ENCODE assay signal across 20 cellular contexts in the genomic region with DNA sequence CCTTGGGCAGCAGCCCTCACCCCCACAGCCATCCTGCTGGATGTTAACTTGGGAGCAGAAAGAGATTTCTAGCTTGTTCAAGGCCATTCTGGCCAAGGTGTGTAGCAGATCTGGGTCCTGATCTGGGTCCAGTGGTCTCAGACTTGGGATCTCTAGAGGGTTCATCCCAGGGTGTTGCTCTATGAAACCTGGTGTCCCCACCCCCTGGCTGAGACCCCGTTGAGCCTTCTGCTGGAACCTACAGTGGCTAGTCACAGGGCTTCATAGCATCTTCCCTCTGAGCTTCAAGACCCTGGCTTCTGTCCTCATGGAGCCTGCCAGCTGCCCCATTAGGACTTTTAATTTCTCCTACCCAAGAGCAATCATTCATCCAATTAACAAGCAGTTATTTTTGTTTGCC.
DNase-seq lines count a peak whose midpoint lies in the region; ATAC-seq and TF ChIP-seq lines count a peak whose summit lies in the region.
"Had no signal": no experiment of that assay in that cellular context is flagged by ENCODE, and none has a peak within 500 bp of the region (broad histone marks: within the 10 kb centered on the region; RNA-seq: fewer than 3 reads in every experiment).

No MANE protein-coding gene starts in this region.

- no peak overlapping the region for H3K9ac ChIP-seq in endodermal cell (ENCODE audit: extremely low read depth, low read length, poor library complexity, severe bottlenecking)
- H3K9ac ChIP-seq: BLaER1 had no signal

- H3K36me3 Mint-ChIP-seq in endodermal cell (ENCODE audit: low read depth), result no peaks in the 10 kb centered on the region
- H3K36me3 Mint-ChIP-seq in WTC11, result no peaks in the 10 kb centered on the region
- H3K36me3 Mint-ChIP-seq: CD14-positive monocyte; CD4-positive, alpha-beta memory T cell; CD4-positive, CD25-positive, alpha-beta regulatory T cell; CD8-positive, alpha-beta memory T cell had no signal

- H3K9me3 Mint-ChIP-seq in endodermal cell (no peaks in the 10 kb centered on the region), WTC11 (no peaks in the 10 kb centered on the region)
- H3K9me3 Mint-ChIP-seq: CD4-positive, alpha-beta memory T cell; CD8-positive, alpha-beta memory T cell had no signal

- no peak overlapping the region for H3K4me3 ChIP-seq in WERI-Rb-1 (ENCODE audit: low read depth, low read length)
- H3K4me3 ChIP-seq in endodermal cell (ENCODE audit: low read length), result no peak overlapping the region
- H3K4me3 ChIP-seq: BLaER1 had no signal

- H3K27me3 ChIP-seq in WERI-Rb-1 (ENCODE audit: insufficient read depth, low read depth, severe bottlenecking) (no peaks in the 10 kb centered on the region), endodermal cell (ENCODE audit: control insufficient read depth, insufficient read depth, low read length, poor library complexity, severe bottlenecking) (peaks cover 7% of the 10 kb centered on the region)
- H3K27me3 ChIP-seq: BE2C, BLaER1 had no signal

- H3K4me1 ChIP-seq in endodermal cell (ENCODE audit: control insufficient read depth, insufficient read depth, low read length), result peaks cover 9% of the 10 kb centered on the region
- H3K4me1 ChIP-seq: BE2C had no signal

- intact Hi-C loops in cardiac septum (cut with DNase I), result no loop called here
- intact Hi-C loops in Right ventricle myocardium superior (cut with DNase I), result no loop called here

- CTCF ChIA-PET in WTC11 (lab: Charles Lee), result interaction anchor here (1.1 kb wide), 2 partner anchors 65 to 219 kb away, joined by 3 to 4 read pairs; a partner anchor contains a TSS

- H3K27me3 Mint-ChIP-seq in endodermal cell (ENCODE audit: insufficient read depth), result peaks cover 2% of the 10 kb centered on the region
- no peaks in the 10 kb centered on the region for H3K27me3 Mint-ChIP-seq in WTC11 (ENCODE audit: low read depth)
- H3K27me3 Mint-ChIP-seq: CD4-positive, CD25-positive, alpha-beta regulatory T cell had no signal

- H3K27ac Mint-ChIP-seq in endodermal cell, result no peak overlapping the region
- no peak overlapping the region for H3K27ac Mint-ChIP-seq in WTC11
- H3K27ac Mint-ChIP-seq: CD14-positive monocyte; CD4-positive, alpha-beta memory T cell; CD8-positive, alpha-beta memory T cell had no signal

- H3K4me3 Mint-ChIP-seq in endodermal cell, result no peak overlapping the region
- no peak overlapping the region for H3K4me3 Mint-ChIP-seq in WTC11
- H3K4me3 Mint-ChIP-seq: CD14-positive monocyte; CD4-positive, alpha-beta memory T cell; CD4-positive, CD25-positive, alpha-beta regulatory T cell; CD8-positive, alpha-beta memory T cell had no signal

- H3K27ac ChIP-seq in WERI-Rb-1 (peak overlapping the region; percentile 18; the same call in 1 of the 2 replicates), endodermal cell (ENCODE audit: low read depth, low read length) (no peak overlapping the region)
- H3K27ac ChIP-seq: BLaER1 had no signal

- 73 to 97% methylated on average over 1 of the region's 1 CpG for WGBS in endodermal cell (ENCODE audit: insufficient coverage in 1 of 2, insufficient read length in 1 of 2), 2 experiments

- TF ChIP-seq CTCF in WERI-Rb-1 (IDR thresholded peaks at IDR 0.05; ENCODE audit: low read depth, low read length), result no peak
- no peak for TF ChIP-seq CTCF in endodermal cell (conservative IDR thresholded peaks at IDR 0.05)
- no peak for TF ChIP-seq CTCF in WTC11 (IDR thresholded peaks at IDR 0.05)

- DNase-seq in cardiac septum (ENCODE audit: low spot score), result peak; percentile 49
- DNase-seq in Right ventricle myocardium superior, result no peak
- DNase-seq in WERI-Rb-1, result peak; percentile 51
- DNase-seq in endodermal cell, result peak; percentile 37
- no peak for DNase-seq in WTC11 (ENCODE audit: low spot score)
- no peak for DNase-seq in EL
- DNase-seq: 8988T; ACHN; BE2C; CD4-positive, alpha-beta memory T cell; CD4-positive, CD25-positive, alpha-beta regulatory T cell; CD8-positive, alpha-beta memory T cell; COR-L47; DMS153; DMS53; DND-41; GF-D8 had no signal

- POLR2A ChIA-PET in WTC11 (lab: Charles Lee), result no interaction called here

- H3K9me3 ChIP-seq in WERI-Rb-1 (ENCODE audit: severe bottlenecking), result no peaks in the 10 kb centered on the region
- no peaks in the 10 kb centered on the region for H3K9me3 ChIP-seq in endodermal cell (ENCODE audit: control insufficient read depth, low read length)
- H3K9me3 ChIP-seq: BE2C, BLaER1 had no signal

- peaks cover 12% of the 10 kb centered on the region for H3K4me1 Mint-ChIP-seq in endodermal cell
- 0 out of 2 replicates have a peak, but pooled peaks cover 3% of the 10 kb centered on the region for H3K4me1 Mint-ChIP-seq in WTC11
- H3K4me1 Mint-ChIP-seq: CD4-positive, alpha-beta memory T cell; CD4-positive, CD25-positive, alpha-beta regulatory T cell; CD8-positive, alpha-beta memory T cell had no signal

- ATAC-seq in Right ventricle myocardium superior (ENCODE audit: poor library complexity) (no peak), WTC11 (no peak), GM19467 (IDR thresholded peaks at IDR 0.05; ENCODE audit: unreplicated experiment) (no peak)

- H3K36me3 ChIP-seq in WERI-Rb-1 (no peaks in the 10 kb centered on the region), endodermal cell (ENCODE audit: control insufficient read depth, insufficient read depth, low read length) (no peaks in the 10 kb centered on the region)
- H3K36me3 ChIP-seq: BE2C, BLaER1 had no signal

TF ChIP-seq in WTC11, 78 proteins besides CTCF, POLR2A, EP300 and RAD21 (continues in another document):
- TF ChIP-seq, protein P1, sequence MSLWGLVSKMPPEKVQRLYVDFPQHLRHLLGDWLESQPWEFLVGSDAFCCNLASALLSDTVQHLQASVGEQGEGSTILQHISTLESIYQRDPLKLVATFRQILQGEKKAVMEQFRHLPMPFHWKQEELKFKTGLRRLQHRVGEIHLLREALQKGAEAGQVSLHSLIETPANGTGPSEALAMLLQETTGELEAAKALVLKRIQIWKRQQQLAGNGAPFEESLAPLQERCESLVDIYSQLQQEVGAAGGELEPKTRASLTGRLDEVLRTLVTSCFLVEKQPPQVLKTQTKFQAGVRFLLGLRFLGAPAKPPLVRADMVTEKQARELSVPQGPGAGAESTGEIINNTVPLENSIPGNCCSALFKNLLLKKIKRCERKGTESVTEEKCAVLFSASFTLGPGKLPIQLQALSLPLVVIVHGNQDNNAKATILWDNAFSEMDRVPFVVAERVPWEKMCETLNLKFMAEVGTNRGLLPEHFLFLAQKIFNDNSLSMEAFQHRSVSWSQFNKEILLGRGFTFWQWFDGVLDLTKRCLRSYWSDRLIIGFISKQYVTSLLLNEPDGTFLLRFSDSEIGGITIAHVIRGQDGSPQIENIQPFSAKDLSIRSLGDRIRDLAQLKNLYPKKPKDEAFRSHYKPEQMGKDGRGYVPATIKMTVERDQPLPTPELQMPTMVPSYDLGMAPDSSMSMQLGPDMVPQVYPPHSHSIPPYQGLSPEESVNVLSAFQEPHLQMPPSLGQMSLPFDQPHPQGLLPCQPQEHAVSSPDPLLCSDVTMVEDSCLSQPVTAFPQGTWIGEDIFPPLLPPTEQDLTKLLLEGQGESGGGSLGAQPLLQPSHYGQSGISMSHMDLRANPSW (CRISPR knock-in tag; conservative IDR thresholded peaks at IDR 0.05; ENCODE audit: low read depth), result no peak
- no peak for TF ChIP-seq ZNF263 (CRISPR knock-in tag; IDR thresholded peaks at IDR 0.05; ENCODE audit: low read depth)
- TF ChIP-seq ZNF219 (CRISPR knock-in tag; IDR thresholded peaks at IDR 0.05; ENCODE audit: borderline replicate concordance), result no peak
- no peak for TF ChIP-seq GABPB1 (CRISPR knock-in tag; IDR thresholded peaks at IDR 0.05)
- TF ChIP-seq, protein P2, sequence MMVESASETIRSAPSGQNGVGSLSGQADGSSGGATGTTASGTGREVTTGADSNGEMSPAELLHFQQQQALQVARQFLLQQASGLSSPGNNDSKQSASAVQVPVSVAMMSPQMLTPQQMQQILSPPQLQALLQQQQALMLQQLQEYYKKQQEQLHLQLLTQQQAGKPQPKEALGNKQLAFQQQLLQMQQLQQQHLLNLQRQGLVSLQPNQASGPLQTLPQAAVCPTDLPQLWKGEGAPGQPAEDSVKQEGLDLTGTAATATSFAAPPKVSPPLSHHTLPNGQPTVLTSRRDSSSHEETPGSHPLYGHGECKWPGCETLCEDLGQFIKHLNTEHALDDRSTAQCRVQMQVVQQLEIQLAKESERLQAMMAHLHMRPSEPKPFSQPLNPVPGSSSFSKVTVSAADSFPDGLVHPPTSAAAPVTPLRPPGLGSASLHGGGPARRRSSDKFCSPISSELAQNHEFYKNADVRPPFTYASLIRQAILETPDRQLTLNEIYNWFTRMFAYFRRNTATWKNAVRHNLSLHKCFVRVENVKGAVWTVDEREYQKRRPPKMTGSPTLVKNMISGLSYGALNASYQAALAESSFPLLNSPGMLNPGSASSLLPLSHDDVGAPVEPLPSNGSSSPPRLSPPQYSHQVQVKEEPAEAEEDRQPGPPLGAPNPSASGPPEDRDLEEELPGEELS (CRISPR knock-in tag; IDR thresholded peaks at IDR 0.05), result no peak
- TF ChIP-seq ZNF396 (CRISPR knock-in tag; IDR thresholded peaks at IDR 0.05; ENCODE audit: borderline replicate concordance), result no peak
- TF ChIP-seq CBFB (CRISPR knock-in tag; IDR thresholded peaks at IDR 0.05; ENCODE audit: low read depth), result no peak
- TF ChIP-seq, protein P3, sequence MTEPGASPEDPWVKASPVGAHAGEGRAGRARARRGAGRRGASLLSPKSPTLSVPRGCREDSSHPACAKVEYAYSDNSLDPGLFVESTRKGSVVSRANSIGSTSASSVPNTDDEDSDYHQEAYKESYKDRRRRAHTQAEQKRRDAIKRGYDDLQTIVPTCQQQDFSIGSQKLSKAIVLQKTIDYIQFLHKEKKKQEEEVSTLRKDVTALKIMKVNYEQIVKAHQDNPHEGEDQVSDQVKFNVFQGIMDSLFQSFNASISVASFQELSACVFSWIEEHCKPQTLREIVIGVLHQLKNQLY (CRISPR knock-in tag; IDR thresholded peaks at IDR 0.05), result no peak

Comparison
In these comparisons a context has a peak if more than half of its experiments do, and no peak if none do; other contexts are left out.
1. DNase-seq: peak in cardiac septum (single experiment), WERI-Rb-1 (single experiment) and endodermal cell (single experiment); none in Right ventricle myocardium superior (single experiment), WTC11 (single experiment) and EL (single experiment).